ENCODE assay signal across 18 cellular contexts in genomic region chr12:70876952-70877351, GRCh38. TPM values are rescaled to one million over a fixed set of nuclear protein-coding genes. Genes with fewer than 3 reads are reported as not detected.
A peak's percentile ranks its signal among the peaks of the same experiment; 100 is the strongest.
DNase-seq lines count a peak whose midpoint lies in the region; ATAC-seq and TF ChIP-seq lines count a peak whose summit lies in the region.
"Had no signal": no experiment of that assay in that cellular context is flagged by ENCODE, and none has a peak within 500 bp of the region (broad histone marks: within the 10 kb centered on the region; RNA-seq: fewer than 3 reads in every experiment).

No MANE protein-coding gene starts in this region.

- H3K4me1 ChIP-seq in IMR-90 (ENCODE audit: control insufficient read depth, insufficient read depth, low read length), result no peaks in the 10 kb centered on the region
- H3K4me1 ChIP-seq: parathyroid adenoma had no signal

- H3K4me2 ChIP-seq in IMR-90 (ENCODE audit: low read depth, low read length), result no peak overlapping the region

- H2BK20ac ChIP-seq in IMR-90 (ENCODE audit: low read depth, low read length), result no peak overlapping the region

- in situ Hi-C loops in IMR-90 (cut with MboI; ENCODE audit: low sequenced_read_pairs), result no loop called here

- no peak overlapping the region for H3K4ac ChIP-seq in IMR-90 (ENCODE audit: low read depth, low read length)

- H3K9ac ChIP-seq in IMR-90 (ENCODE audit: low read depth, low read length), result no peak overlapping the region
- H3K9ac ChIP-seq: parathyroid adenoma had no signal

- no peak overlapping the region for H3K18ac ChIP-seq in IMR-90 (ENCODE audit: low read depth, low read length)

- TF ChIP-seq CTCF in AG10803 (conservative IDR thresholded peaks at IDR 0.05; ENCODE audit: low read length), result no peak
- no peak for TF ChIP-seq CTCF in IMR-90 (conservative IDR thresholded peaks at IDR 0.05; ENCODE audit: low read depth, low read length)
- TF ChIP-seq CTCF in dorsolateral prefrontal cortex (IDR thresholded peaks at IDR 0.05 in 54 of 56, conservative IDR thresholded peaks at IDR 0.05 in 2 of 56; ENCODE audit: low read depth in 1 of 56, partially characterized antibody in 56 of 56), result no peak

- H3K9me3 ChIP-seq in IMR-90 (ENCODE audit: control insufficient read depth, insufficient read depth, low read length), result peaks cover 4% of the 10 kb centered on the region

- H3K36me3 ChIP-seq in IMR-90 (ENCODE audit: control insufficient read depth, insufficient read depth, low read length), result no peaks in the 10 kb centered on the region
- H3K36me3 ChIP-seq: SJCRH30 had no signal

- no peak overlapping the region for H2BK15ac ChIP-seq in IMR-90 (ENCODE audit: low read depth, low read length)

- DNase-seq in AG10803 (ENCODE audit: low read depth) (peak; percentile 54), IMR-90 (peak; percentile 0), dorsolateral prefrontal cortex (peak in 7 of 10 donors; percentile 19 to 55 (median 45)), middle frontal gyrus (ENCODE audit: extremely low spot score, low spot score) (peak; percentile 33), DMS114 treated with DMSO at 0.1 percent for 48 hours (lab: John Stamatoyannopoulos, UW; ENCODE audit: unreplicated experiment) (no peak), NCI-H446 treated with DMSO at 0.1 percent for 48 hours (lab: John Stamatoyannopoulos, UW) (no peak), GM19240 (ENCODE audit: insufficient read length, low spot score) (no peak)
- DNase-seq in activated CD4-positive, CD25-positive, alpha-beta regulatory T cell treated with anti-CD3 and anti-CD28 coated beads, Interleukin-2, amount 50 U/mL, for 72 hours, result no peak
- DNase-seq: activated CD4-positive, alpha-beta T cell treated with anti-CD3 and anti-CD28 coated beads, Interleukin-2, amount 50 U/mL, for 4 hours; activated T-cell treated with anti-CD3 and anti-CD28 coated beads, Interleukin-2, amount 50 U/mL, for 48 hours; AML-193; Calu3; head of caudate nucleus; MM.1S; NCI-H1694 treated with DMSO at 0.1 percent for 48 hours; stimulated activated naive CD8-positive, alpha-beta T cell treated with anti-CD3 and anti-CD28 coated beads, Interleukin-15, Interleukin-2, amounts not matched to agents 100 U/mL and 50 U/mL, for 24 hours had no signal

- intact Hi-C loops in IMR-90 (cut with micrococcal nuclease), result no loop called here
- intact Hi-C loops in dorsolateral prefrontal cortex (cut with DNase I), result no loop called here

- dilution Hi-C loops in IMR-90 (cut with HindIII; ENCODE audit: low sequenced_read_pairs, unreplicated experiment), result no loop called here

- no peaks in the 10 kb centered on the region for H3K27me3 ChIP-seq in IMR-90 (ENCODE audit: control insufficient read depth, insufficient read depth, low read length)
- H3K27me3 ChIP-seq in dorsolateral prefrontal cortex, result no peaks in the 10 kb centered on the region
- H3K27me3 ChIP-seq: SJCRH30 had no signal

- H3K23ac ChIP-seq in IMR-90 (ENCODE audit: low read depth, low read length), result no peak overlapping the region

- H3K4me3 ChIP-seq in AG10803 (ENCODE audit: low read length) (no peak overlapping the region), IMR-90 (ENCODE audit: insufficient read depth, low read depth, low read length) (no peak overlapping the region), dorsolateral prefrontal cortex (no peak overlapping the region)
- H3K4me3 ChIP-seq: SJCRH30 had no signal

- CTCF ChIA-PET in IMR-90 (lab: Yijun Ruan, JAX), result no interaction called here

- no peak overlapping the region for H4K5ac ChIP-seq in IMR-90 (ENCODE audit: low read depth, low read length)

- no peak overlapping the region for H3K14ac ChIP-seq in IMR-90 (replicated peaks; ENCODE audit: low read depth, low read length)

- H4K20me1 ChIP-seq in IMR-90 (ENCODE audit: insufficient read depth, low read length), result no peaks in the 10 kb centered on the region

- POLR2A ChIA-PET in IMR-90 (lab: Charles Lee; ENCODE audit: unreplicated experiment), result no interaction called here

- H3K27ac ChIP-seq in IMR-90 (ENCODE audit: insufficient read depth, low read length), result no peak overlapping the region
- H3K27ac ChIP-seq in dorsolateral prefrontal cortex, result no peak overlapping the region
- H3K27ac ChIP-seq: parathyroid adenoma, SJCRH30 had no signal

- no peak overlapping the region for H2AFZ ChIP-seq in IMR-90 (replicated peaks; ENCODE audit: low read length, poor library complexity)
- H2AFZ ChIP-seq: parathyroid adenoma had no signal

- no peak for TF ChIP-seq POLR2A in IMR-90 (IDR thresholded peaks at IDR 0.05; ENCODE audit: low read depth, low read length)

- no peak overlapping the region for H2AK9ac ChIP-seq in IMR-90 (replicated peaks; ENCODE audit: low read depth, low read length, poor library complexity)

- no TSS peak for BruUV-seq in IMR-90 (replicated peaks; lab: Mats Ljungman, UMichigan)

- WGBS in IMR-90 (ENCODE audit: extremely low coverage in 2 of 2, insufficient read length in 1 of 2), 2 experiments, result 11% methylated on average over 1 of the region's 3 CpGs; no CpG with 5 or more reads in 1 of the 2 experiments

- H3K9me1 ChIP-seq in IMR-90 (ENCODE audit: insufficient read depth, low read length), result no peaks in the 10 kb centered on the region

- ATAC-seq in IMR-90 (ENCODE audit: low read depth), result no peak
- ATAC-seq: stimulated activated naive CD8-positive, alpha-beta T cell treated with anti-CD3 and anti-CD28 coated beads, Interleukin-15, Interleukin-2, amounts not matched to agents 100 U/mL and 50 U/mL, for 24 hours had no signal

- no peak overlapping the region for H2BK120ac ChIP-seq in IMR-90 (ENCODE audit: low read depth, low read length)

- TF ChIP-seq RAD21 in IMR-90 (IDR thresholded peaks at IDR 0.05; ENCODE audit: low read length), result no peak

- no peak overlapping the region for H4K8ac ChIP-seq in IMR-90 (ENCODE audit: low read depth in 2 of 2, low read length in 2 of 2)

- H4K91ac ChIP-seq in IMR-90 (ENCODE audit: insufficient read depth, low read depth, low read length), result no peak overlapping the region

- H2AK5ac ChIP-seq in IMR-90 (ENCODE audit: low read depth, low read length), result no peak overlapping the region

- H2BK5ac ChIP-seq in IMR-90 (ENCODE audit: low read depth, low read length, poor library complexity, severe bottlenecking), result no peak overlapping the region

- no peaks in the 10 kb centered on the region for H3K79me1 ChIP-seq in IMR-90 (ENCODE audit: low read depth in 1 of 2, low read length in 2 of 2)

- H3K56ac ChIP-seq in IMR-90 (ENCODE audit: extremely low read depth, insufficient read depth, low read length), result no peak overlapping the region

TF ChIP-seq in IMR-90, 13 proteins besides CTCF, POLR2A, EP300 and RAD21:
- TF ChIP-seq CHD1 (IDR thresholded peaks at IDR 0.05; ENCODE audit: low read depth, low read length) (no peak), RFX5 (IDR thresholded peaks at IDR 0.05; ENCODE audit: low read depth, low read length) (no peak), BHLHE40 (IDR thresholded peaks at IDR 0.05; ENCODE audit: low read depth, low read length) (no peak), FOS (IDR thresholded peaks at IDR 0.05; ENCODE audit: low read depth, low read length) (no peak), SMC3 (IDR thresholded peaks at IDR 0.05; ENCODE audit: low read depth, low read length) (no peak), NFE2L2 (IDR thresholded peaks at IDR 0.05; ENCODE audit: low read depth, low read length) (no peak), RCOR1 (IDR thresholded peaks at IDR 0.05; ENCODE audit: insufficient replicate concordance, low read length) (no peak), MXI1 (IDR thresholded peaks at IDR 0.05; ENCODE audit: borderline replicate concordance, low read depth, low read length) (no peak), ELK1 (IDR thresholded peaks at IDR 0.05; ENCODE audit: borderline replicate concordance, low read depth, low read length) (no peak), MAFK (IDR thresholded peaks at IDR 0.05; ENCODE audit: low read depth, low read length) (no peak), CEBPB (IDR thresholded peaks at IDR 0.05; ENCODE audit: low read depth, low read length) (no peak), USF2 (IDR thresholded peaks at IDR 0.05; ENCODE audit: low read depth, low read length) (no peak), MAZ (IDR thresholded peaks at IDR 0.05; ENCODE audit: borderline replicate concordance, low read depth, low read length) (no peak)

RNA-seq across cellular contexts. Expression of gene PTPRR, which starts 43.6 kb away (rescaled TPM):
- total RNA-seq in IMR-90 (2012; rRNA removed) (0.18 and 0.28 TPM in 2 replicates), dorsolateral prefrontal cortex (10 to 100 TPM in 118 of 120 experiments, 1 to 10 TPM in 2; 7.8 to 39.8 (median 20.1) TPM)
- polyA plus RNA-seq in IMR-90 (2012; rRNA removed), result 0.21 and 0.26 TPM in 2 replicates
- 0.02 and 0.17 TPM in 2 replicates for polyA plus RNA-seq in IMR-90 (2012; cell fraction: cytosol; rRNA removed)
- polyA plus RNA-seq in IMR-90 (2012; cell fraction: nucleus; rRNA removed; ENCODE audit: low replicate concordance), result 0.09 and 0.10 TPM in 2 replicates

Comparison
In these comparisons a context has a peak if more than half of its experiments do, and no peak if none do; other contexts are left out.
1. DNase-seq: peak in AG10803 (single experiment), IMR-90 (single experiment), dorsolateral prefrontal cortex (7 of 10) and middle frontal gyrus (single experiment); none in DMS114 treated with DMSO at 0.1 percent for 48 hours (single experiment), activated CD4-positive, CD25-positive, alpha-beta regulatory T cell treated with anti-CD3 and anti-CD28 coated beads, Interleukin-2, amount 50 U/mL, for 72 hours (single experiment), NCI-H446 treated with DMSO at 0.1 percent for 48 hours (single experiment) and GM19240 (single experiment).